Comparison of ENCODE assay signal across 14 cellular contexts in the genomic region with DNA sequence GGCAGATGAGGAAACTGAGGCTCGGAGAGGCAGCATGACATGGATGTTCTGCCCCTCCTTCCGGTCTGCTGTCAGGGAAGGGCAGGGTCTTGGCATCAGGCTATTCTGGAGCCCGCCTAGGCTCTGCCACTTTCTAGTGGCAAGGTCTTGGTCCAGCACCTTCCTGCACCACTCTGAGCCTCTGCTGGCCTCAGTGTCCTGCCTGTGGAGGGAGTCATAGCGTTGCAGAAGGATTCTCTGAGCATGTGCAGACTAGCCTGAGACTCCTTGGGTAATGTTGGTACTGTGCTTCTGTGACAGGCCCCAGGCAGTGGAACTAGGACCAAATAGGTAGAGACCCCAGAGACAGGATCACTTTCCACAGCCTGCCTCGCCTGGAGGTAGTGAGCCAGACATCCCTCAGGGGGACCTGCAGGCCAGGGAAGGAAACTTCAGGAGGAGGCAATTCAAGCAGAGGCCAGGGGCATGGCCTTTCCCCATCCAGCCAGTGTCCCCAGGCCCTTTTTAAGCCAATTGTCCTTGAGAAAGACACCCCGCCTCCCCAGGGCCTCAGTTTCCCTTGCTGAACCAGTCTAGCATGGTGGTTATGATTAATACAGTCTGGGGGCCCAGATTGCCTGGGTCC.
DNase-seq lines count a peak whose midpoint lies in the region; ATAC-seq and TF ChIP-seq lines count a peak whose summit lies in the region.
"Had no signal": no experiment of that assay in that cellular context is flagged by ENCODE, and none has a peak within 500 bp of the region (broad histone marks: within the 10 kb centered on the region; RNA-seq: fewer than 3 reads in every experiment).

No MANE protein-coding gene starts in this region.

- H3K27me3 ChIP-seq in muscle layer of colon (ENCODE audit: control insufficient read depth in 1 of 2, insufficient read depth in 2 of 2, low read length in 2 of 2) (no peaks in the 10 kb centered on the region), tibial artery (no peaks in the 10 kb centered on the region)
- H3K27me3 ChIP-seq: dorsolateral prefrontal cortex had no signal

- no peak for DNase-seq in RWPE1 (ENCODE audit: low spot score)
- DNase-seq in coronary artery (ENCODE audit: low spot score) = no peak
- no peak for DNase-seq in tibial artery
- DNase-seq in T-helper 1 cell = no peak
- no peak for DNase-seq in SKM-1 treated with dmso at 0.1 percent for 144 hours (lab: John Stamatoyannopoulos, UW; ENCODE audit: unreplicated experiment)
- DNase-seq: activated CD4-positive, alpha-beta T cell treated with anti-CD3 and anti-CD28 coated beads, Interleukin-2, amount 10 ng/mL, durations not matched to agents 24 days and 14 days; activated CD8-positive, alpha-beta memory T cell treated with anti-CD3 and anti-CD28 coated beads, Interleukin-2, amount 50 U/mL, for 4 hours; erythroblast; NCI-H748 treated with DMSO at 0.1 percent for 48 hours; small intestine had no signal

- ATAC-seq in GM19035 (IDR thresholded peaks at IDR 0.05; ENCODE audit: unreplicated experiment) = no peak
- ATAC-seq: natural killer cell treated with Interleukin-12 subunit alpha and Interleukin-12 subunit beta and Interleukin-15 and Interleukin-18, amount 100 ng/mL, for 72 hours had no signal

- H3K4me3 ChIP-seq in coronary artery (no peak overlapping the region), muscle layer of colon (ENCODE audit: low read depth in 1 of 2, low read length in 2 of 2) (no peak overlapping the region), tibial artery (no peak overlapping the region)
- H3K4me3 ChIP-seq: dorsolateral prefrontal cortex had no signal

- H3K4me1 ChIP-seq in muscle layer of colon (ENCODE audit: insufficient read depth, low read length) (peaks cover 37% of the 10 kb centered on the region), tibial artery (peaks cover 3 to 51% (median 29%) of the 10 kb centered on the region in 4 donors)

- H3K9ac ChIP-seq in muscle layer of colon (ENCODE audit: low read length) = peak overlapping the region; percentile 28

- H3K36me3 ChIP-seq in muscle layer of colon (ENCODE audit: insufficient read depth, low read length) (no peaks in the 10 kb centered on the region), tibial artery (no peaks in the 10 kb centered on the region)

- POLR2A ChIA-PET in RWPE1 (lab: Yijun Ruan, JAX; ENCODE audit: low non-redundant PET) = no interaction called here

- CTCF ChIA-PET in RWPE1 (lab: Yijun Ruan, JAX) = interaction anchor here (0.6 kb wide), 1 partner anchor 41 kb away, joined by 4 read pairs; no protein-coding TSS in a partner anchor

- no peak for TF ChIP-seq CTCF in RWPE1 (conservative IDR thresholded peaks at IDR 0.05; ENCODE audit: low read depth)
- TF ChIP-seq CTCF in coronary artery (IDR thresholded peaks at IDR 0.05) = no peak
- TF ChIP-seq CTCF in tibial artery (IDR thresholded peaks at IDR 0.05) = no peak

- H3K27ac ChIP-seq in RWPE1 = peak overlapping the region; percentile 99
- peak overlapping the region; percentile 58 to 92 for H3K27ac ChIP-seq in coronary artery
- H3K27ac ChIP-seq in muscle layer of colon (ENCODE audit: low read depth, low read length) = peak overlapping the region; percentile 95
- H3K27ac ChIP-seq in tibial artery = peak overlapping the region; percentile 78 to 86

- intact Hi-C loops in tibial artery (cut with DNase I; ENCODE audit: low total_unique reads) = no loop called here

- no peaks in the 10 kb centered on the region for H3K9me3 ChIP-seq in muscle layer of colon (ENCODE audit: low read length)
- H3K9me3 ChIP-seq in tibial artery = no peaks in the 10 kb centered on the region
